Comparison of ENCODE assay signal across 36 cellular contexts in the genomic region with DNA sequence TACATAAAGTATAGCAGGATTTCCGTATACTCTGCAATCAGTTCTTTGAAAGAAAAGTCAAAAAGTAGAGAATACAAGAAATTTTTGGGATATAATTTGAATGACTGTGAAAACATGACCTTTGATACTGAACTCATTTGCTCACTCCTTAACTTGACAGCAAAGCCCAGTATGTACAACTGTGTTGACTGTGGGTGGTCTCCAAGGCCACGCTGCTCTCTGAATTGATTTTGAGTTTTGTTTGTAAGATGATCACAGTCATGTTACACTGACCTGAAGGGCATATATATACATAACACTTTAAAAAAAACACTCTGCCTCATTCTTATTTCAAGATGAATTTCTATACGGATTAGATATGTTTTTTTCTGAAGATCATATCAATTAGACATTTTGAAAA.
"Had no signal": no experiment of that assay in that cellular context is flagged by ENCODE, and none has a peak within 500 bp of the region (broad histone marks: within the 10 kb centered on the region; RNA-seq: fewer than 3 reads in every experiment).

No MANE protein-coding gene starts in this region.

- H3K4me1 ChIP-seq: adrenal gland, body of pancreas, breast epithelium had no signal

- H3K4me1 Mint-ChIP-seq: activated B cell treated with CpG ODN at 0.5 μM for 24 hours; activated CD4-positive, alpha-beta T cell treated with anti-CD3 and anti-CD28 coated beads, Interleukin-2, amount 10 ng/mL, durations not matched to agents 24 days and 14 days; activated naive CD8-positive, alpha-beta T cell treated with anti-CD3 and anti-CD28 coated beads for 36 hours; activated T-helper 17 cell treated with anti-CD3 and anti-CD28 coated beads, Interleukin-2, amount 50 U/mL, for 72 hours had no signal

- H3K9me3 ChIP-seq: adrenal gland, body of pancreas, breast epithelium had no signal

- FAIRE-seq: astrocyte, TTC549 had no signal

- H3K36me3 ChIP-seq: adrenal gland, brain microvascular endothelial cell, breast epithelium had no signal

- H3K4me3 ChIP-seq: adrenal gland, body of pancreas, breast epithelium had no signal

- H3K27ac Mint-ChIP-seq: activated B cell treated with CpG ODN at 0.5 μM for 24 hours; activated CD4-positive, alpha-beta memory T cell treated with anti-CD3 and anti-CD28 coated beads for 36 hours; activated CD4-positive, alpha-beta T cell treated with anti-CD3 and anti-CD28 coated beads, Interleukin-2, amount 10 ng/mL, durations not matched to agents 24 days and 14 days; activated CD8-positive, alpha-beta T cell treated with anti-CD3 and anti-CD28 coated beads for 36 hours; activated naive CD4-positive, alpha-beta T cell treated with anti-CD3 and anti-CD28 coated beads for 36 hours; activated naive CD4-positive, alpha-beta T cell treated with anti-CD3 and anti-CD28 coated beads, Interleukin-2, amount 50 U/mL, for 72 hours; activated naive CD8-positive, alpha-beta T cell treated with anti-CD3 and anti-CD28 coated beads for 36 hours; activated T-cell treated with anti-CD3 and anti-CD28 coated beads, Interleukin-2, amount 50 U/mL, for 72 hours; activated T-helper 1 cell treated with anti-CD3 and anti-CD28 coated beads, Interleukin-12 subunit alpha, Interleukin-12 subunit beta, Interleukin-2, Interleukin-4 antibody, amounts not matched to agents 30 ng/mL and 10 ng/mL and 1 ng/mL, durations not matched to agents 14 hours and 24 hours and 36 hours; activated T-helper 17 cell treated with anti-CD3 and anti-CD28 coated beads, Interleukin-2, amount 50 U/mL, for 72 hours; T-helper 1 cell treated with Interleukin-12 subunit alpha and Interleukin-12 subunit beta and Interleukin-4 antibody, amounts not matched to agents 30 μg/mL and 1 μg/mL, for 36 hours; T-helper 2 cell treated with Interferon-gamma antibody and Interleukin-4, amounts not matched to agents 5 μg/mL and 100 μg/mL, for 36 hours had no signal

- H3K27me3 ChIP-seq: adrenal gland, body of pancreas, brain microvascular endothelial cell, breast epithelium had no signal

- H3K36me3 Mint-ChIP-seq: activated CD4-positive, alpha-beta memory T cell treated with anti-CD3 and anti-CD28 coated beads for 36 hours; activated naive CD4-positive, alpha-beta T cell treated with anti-CD3 and anti-CD28 coated beads, Interleukin-2, amount 50 U/mL, for 72 hours; activated naive CD8-positive, alpha-beta T cell treated with anti-CD3 and anti-CD28 coated beads for 36 hours had no signal

- ATAC-seq: activated CD8-positive, alpha-beta T cell treated with anti-CD3 and anti-CD28 coated beads for 36 hours; activated naive CD4-positive, alpha-beta T cell treated with anti-CD3 and anti-CD28 coated beads, Interleukin-2, amount 50 U/mL, for 72 hours; activated T-cell treated with anti-CD3 and anti-CD28 coated beads, Interleukin-2, amount 50 U/mL, for 4 hours; activated T-cell treated with anti-CD3 and anti-CD28 coated beads, Interleukin-2, amount 50 U/mL, for 72 hours; activated T-helper 17 cell treated with anti-CD3 and anti-CD28 coated beads, Interleukin-2, amount 50 U/mL, for 72 hours; body of pancreas had no signal

- H3K27ac ChIP-seq: adrenal gland, body of pancreas, brain microvascular endothelial cell, breast epithelium, VCaP had no signal

- DNase-seq: activated B cell treated with CpG ODN at 0.5 μM for 24 hours; activated CD4-positive, alpha-beta memory T cell treated with anti-CD3 and anti-CD28 coated beads for 36 hours; activated CD4-positive, alpha-beta T cell treated with anti-CD3 and anti-CD28 coated beads for 4 hours; activated CD4-positive, alpha-beta T cell treated with anti-CD3 and anti-CD28 coated beads, Interleukin-2, amount 10 ng/mL, durations not matched to agents 24 days and 14 days; activated CD4-positive, alpha-beta T cell treated with anti-CD3 and anti-CD28 coated beads, Interleukin-2, amount 50 U/mL, for 1 hour; activated CD4-positive, alpha-beta T cell treated with anti-CD3 and anti-CD28 coated beads, Interleukin-2, amount 50 U/mL, for 4 hours; activated CD4-positive, CD25-positive, alpha-beta regulatory T cell treated with anti-CD3 and anti-CD28 coated beads, Interleukin-2, amount 50 U/mL, for 72 hours; activated CD8-positive, alpha-beta memory T cell treated with anti-CD3 and anti-CD28 coated beads, Interleukin-2, amount 50 U/mL, for 4 hours; activated CD8-positive, alpha-beta T cell treated with anti-CD3 and anti-CD28 coated beads for 36 hours; activated effector memory CD4-positive, alpha-beta T cell treated with anti-CD3 and anti-CD28 coated beads, Interleukin-2, amount 50 U/mL, for 16 hours; activated gamma-delta T cell treated with Interleukin-2 at 50 U/mL for 16 hours; activated naive CD4-positive, alpha-beta T cell; activated naive CD4-positive, alpha-beta T cell treated with anti-CD3 and anti-CD28 coated beads for 36 hours; activated naive CD4-positive, alpha-beta T cell treated with anti-CD3 and anti-CD28 coated beads, Interleukin-2, amount 50 U/mL, for 16 hours; activated naive CD8-positive, alpha-beta T cell treated with anti-CD3 and anti-CD28 coated beads for 36 hours; activated T-cell treated with anti-CD3 and anti-CD28 coated beads for 4 hours; activated T-cell treated with anti-CD3 and anti-CD28 coated beads, Interleukin-2, amount 50 U/mL, for 1 hour; activated T-cell treated with anti-CD3 and anti-CD28 coated beads, Interleukin-2, amount 50 U/mL, for 4 hours; activated T-cell treated with anti-CD3 and anti-CD28 coated beads, Interleukin-2, amount 50 U/mL, for 72 hours; adrenal gland; amniotic stem cell; aorta; body of pancreas; brain microvascular endothelial cell; central memory CD4-positive, alpha-beta T cell; T-helper 2 cell; T-helper 9 cell had no signal

- H3K9me3 Mint-ChIP-seq: activated B cell treated with CpG ODN at 0.5 μM for 24 hours; activated CD4-positive, alpha-beta memory T cell treated with anti-CD3 and anti-CD28 coated beads for 36 hours; activated CD4-positive, alpha-beta T cell treated with anti-CD3 and anti-CD28 coated beads, Interleukin-2, amount 10 ng/mL, durations not matched to agents 24 days and 14 days; activated CD8-positive, alpha-beta T cell treated with anti-CD3 and anti-CD28 coated beads for 36 hours; activated naive CD4-positive, alpha-beta T cell treated with anti-CD3 and anti-CD28 coated beads for 36 hours; activated naive CD4-positive, alpha-beta T cell treated with anti-CD3 and anti-CD28 coated beads, Interleukin-2, amount 50 U/mL, for 72 hours; activated naive CD8-positive, alpha-beta T cell treated with anti-CD3 and anti-CD28 coated beads for 36 hours; activated T-cell treated with anti-CD3 and anti-CD28 coated beads, Interleukin-2, amount 50 U/mL, for 4 hours; activated T-cell treated with anti-CD3 and anti-CD28 coated beads, Interleukin-2, amount 50 U/mL, for 72 hours; activated T-helper 1 cell treated with anti-CD3 and anti-CD28 coated beads, Interleukin-12 subunit alpha, Interleukin-12 subunit beta, Interleukin-2, Interleukin-4 antibody, amounts not matched to agents 30 ng/mL and 10 ng/mL and 1 ng/mL, durations not matched to agents 14 hours and 24 hours and 36 hours; activated T-helper 17 cell treated with anti-CD3 and anti-CD28 coated beads, Interleukin-2, amount 50 U/mL, for 72 hours; T-helper 1 cell treated with Interleukin-12 subunit alpha and Interleukin-12 subunit beta and Interleukin-4 antibody, amounts not matched to agents 30 μg/mL and 1 μg/mL, for 36 hours; T-helper 2 cell treated with Interferon-gamma antibody and Interleukin-4, amounts not matched to agents 5 μg/mL and 100 μg/mL, for 36 hours had no signal

- H3K4me3 Mint-ChIP-seq: activated B cell treated with CpG ODN at 0.5 μM for 24 hours; activated CD4-positive, alpha-beta memory T cell treated with anti-CD3 and anti-CD28 coated beads for 36 hours; activated CD4-positive, alpha-beta T cell treated with anti-CD3 and anti-CD28 coated beads, Interleukin-2, amount 10 ng/mL, durations not matched to agents 24 days and 14 days; activated CD8-positive, alpha-beta T cell treated with anti-CD3 and anti-CD28 coated beads for 36 hours; activated naive CD4-positive, alpha-beta T cell treated with anti-CD3 and anti-CD28 coated beads for 36 hours; activated naive CD8-positive, alpha-beta T cell treated with anti-CD3 and anti-CD28 coated beads for 36 hours; activated T-cell treated with anti-CD3 and anti-CD28 coated beads, Interleukin-2, amount 50 U/mL, for 4 hours; activated T-cell treated with anti-CD3 and anti-CD28 coated beads, Interleukin-2, amount 50 U/mL, for 72 hours; activated T-helper 1 cell treated with anti-CD3 and anti-CD28 coated beads, Interleukin-12 subunit alpha, Interleukin-12 subunit beta, Interleukin-2, Interleukin-4 antibody, amounts not matched to agents 30 ng/mL and 10 ng/mL and 1 ng/mL, durations not matched to agents 14 hours and 24 hours and 36 hours; activated T-helper 17 cell treated with anti-CD3 and anti-CD28 coated beads, Interleukin-2, amount 50 U/mL, for 72 hours; T-helper 1 cell treated with Interleukin-12 subunit alpha and Interleukin-12 subunit beta and Interleukin-4 antibody, amounts not matched to agents 30 μg/mL and 1 μg/mL, for 36 hours; T-helper 2 cell treated with Interferon-gamma antibody and Interleukin-4, amounts not matched to agents 5 μg/mL and 100 μg/mL, for 36 hours had no signal
